20 cellular contexts compared by ENCODE assay signal in the genomic region with DNA sequence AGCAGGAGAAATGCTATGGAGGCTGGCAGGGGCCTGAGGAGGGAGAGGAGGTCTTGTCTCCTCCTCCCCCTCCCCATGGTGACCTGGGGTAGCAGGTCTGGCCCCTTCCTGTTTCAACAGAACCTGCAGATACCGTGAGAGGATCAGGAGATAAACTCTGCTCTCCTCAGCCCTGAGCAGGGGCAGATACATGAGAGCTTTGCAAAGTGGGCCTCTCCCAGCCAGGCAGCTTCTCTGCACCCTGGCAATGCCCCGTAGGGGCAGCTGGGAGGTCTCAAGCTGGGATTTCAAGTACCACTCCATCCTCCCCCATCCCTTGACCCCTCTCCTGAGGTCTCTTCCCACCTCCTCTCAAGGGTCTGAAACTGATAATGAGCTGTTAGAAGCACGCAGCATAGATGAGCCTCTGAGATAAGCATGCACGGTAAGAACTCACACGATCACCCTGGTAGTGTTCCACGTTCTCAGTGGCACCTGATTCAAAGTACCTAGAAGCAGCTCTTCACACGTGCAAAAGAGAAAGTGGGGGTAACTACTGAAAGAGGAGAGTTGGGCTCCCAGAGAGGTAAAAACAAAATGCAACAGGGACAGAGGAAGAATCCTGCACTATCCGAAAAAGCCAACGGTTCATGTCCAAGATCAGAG. TPM values are rescaled to one million over a fixed set of nuclear protein-coding genes. Genes with fewer than 3 reads are reported as not detected.
DNase-seq lines count a peak whose midpoint lies in the region; ATAC-seq and TF ChIP-seq lines count a peak whose summit lies in the region.
"Had no signal": no experiment of that assay in that cellular context is flagged by ENCODE, and none has a peak within 500 bp of the region (broad histone marks: within the 10 kb centered on the region; RNA-seq: fewer than 3 reads in every experiment).

No MANE protein-coding gene starts in this region.

- no peaks in the 10 kb centered on the region for H3K27me3 ChIP-seq in CD4-positive, CD25-positive, alpha-beta regulatory T cell (ENCODE audit: control insufficient read depth, insufficient read depth, low read length)
- H3K27me3 ChIP-seq in Loucy (ENCODE audit: insufficient read depth, low read length, poor library complexity, severe bottlenecking) (no peaks in the 10 kb centered on the region), esophagus muscularis mucosa (peaks cover 0 to 5% (median 0%) of the 10 kb centered on the region in 4 donors)
- H3K27me3 ChIP-seq: BE2C had no signal

- peaks cover 14% of the 10 kb centered on the region for H3K27me3 Mint-ChIP-seq in CD4-positive, CD25-positive, alpha-beta regulatory T cell
- H3K27me3 Mint-ChIP-seq in effector memory CD8-positive, alpha-beta T cell = peaks cover 18 to 47% of the 10 kb centered on the region in 2 donors
- no peaks in the 10 kb centered on the region for H3K27me3 Mint-ChIP-seq in stimulated activated naive B cell treated with anti-CD40 and anti-IgM and Interleukin-4, amounts not matched to agents 10 μg/mL and 1 μg/mL and 100 μg/mL, for 72 hours

- WGBS in esophagus muscularis mucosa = 60% methylated on average over 9 of the region's 9 CpGs

- peak overlapping the region; percentile 8 to 63 (median 61) for H3K27ac Mint-ChIP-seq in CD4-positive, CD25-positive, alpha-beta regulatory T cell
- H3K27ac Mint-ChIP-seq in effector memory CD8-positive, alpha-beta T cell = peak overlapping the region; percentile 13 to 58
- no peak overlapping the region for H3K27ac Mint-ChIP-seq in stimulated activated naive B cell treated with anti-CD40 and anti-IgM and Interleukin-4, amounts not matched to agents 10 μg/mL and 1 μg/mL and 100 μg/mL, for 72 hours
- H3K27ac Mint-ChIP-seq: CD4-positive, alpha-beta T cell; H9 had no signal

- no peaks in the 10 kb centered on the region for H3K36me3 Mint-ChIP-seq in CD4-positive, CD25-positive, alpha-beta regulatory T cell
- H3K36me3 Mint-ChIP-seq in effector memory CD8-positive, alpha-beta T cell (ENCODE audit: insufficient read depth) = peaks cover 9% of the 10 kb centered on the region
- H3K36me3 Mint-ChIP-seq in stimulated activated naive B cell treated with anti-CD40 and anti-IgM and Interleukin-4, amounts not matched to agents 10 μg/mL and 1 μg/mL and 100 μg/mL, for 72 hours = no peaks in the 10 kb centered on the region

- H3K27ac ChIP-seq in CD4-positive, CD25-positive, alpha-beta regulatory T cell (ENCODE audit: insufficient read depth, low read length, poor library complexity, severe bottlenecking) = no peak overlapping the region
- no peak overlapping the region for H3K27ac ChIP-seq in esophagus muscularis mucosa (replicated peaks in 1 of 4)
- H3K27ac ChIP-seq: SJSA1 had no signal

- TF ChIP-seq POLR2A in esophagus muscularis mucosa (IDR thresholded peaks at IDR 0.05; ENCODE audit: low read depth) = no peak

- no peak for ATAC-seq in CD4-positive, CD25-positive, alpha-beta regulatory T cell (ENCODE audit: low read depth in 2 of 2)
- no peak for ATAC-seq in effector memory CD8-positive, alpha-beta T cell (replicated peaks)
- ATAC-seq in stimulated activated naive B cell treated with anti-CD40 and anti-IgM and Interleukin-4, amounts not matched to agents 10 μg/mL and 1 μg/mL and 100 μg/mL, for 72 hours (replicated peaks) = no peak
- ATAC-seq: HepG2 had no signal

- no peak overlapping the region for H3K4me3 ChIP-seq in CD4-positive, CD25-positive, alpha-beta regulatory T cell (ENCODE audit: low read depth, low read length)
- no peak overlapping the region for H3K4me3 ChIP-seq in Loucy (ENCODE audit: low read length, poor library complexity, severe bottlenecking)
- no peak overlapping the region for H3K4me3 ChIP-seq in esophagus muscularis mucosa
- H3K4me3 ChIP-seq: SJSA1 had no signal

- no peak for TF ChIP-seq EP300 in esophagus muscularis mucosa (IDR thresholded peaks at IDR 0.05)

- peak overlapping the region; percentile 29 for H3K4me2 ChIP-seq in Loucy (ENCODE audit: low read depth, low read length, poor library complexity, severe bottlenecking)

- H3K79me2 ChIP-seq in Loucy (ENCODE audit: insufficient read depth, low read length) = peaks cover under 1% of the 10 kb centered on the region; the same call in 1 of the 2 replicates

- no peaks in the 10 kb centered on the region for H3K9me2 ChIP-seq in Loucy (replicated peaks; ENCODE audit: low read depth, low read length)

- H3K9me3 ChIP-seq in CD4-positive, CD25-positive, alpha-beta regulatory T cell (ENCODE audit: control insufficient read depth in 2 of 2, low read length in 2 of 2) = no peaks in the 10 kb centered on the region
- H3K9me3 ChIP-seq in Loucy (ENCODE audit: insufficient read depth, low read depth, low read length) = no peaks in the 10 kb centered on the region
- H3K9me3 ChIP-seq in esophagus muscularis mucosa = no peaks in the 10 kb centered on the region
- H3K9me3 ChIP-seq: BE2C, SJSA1 had no signal

- H3F3A ChIP-seq in Loucy (ENCODE audit: low read depth) = no peaks in the 10 kb centered on the region

- peak overlapping the region; percentile 7 for H3K9ac ChIP-seq in Loucy (ENCODE audit: low read depth, low read length, poor library complexity, severe bottlenecking)

- TF ChIP-seq CTCF in Loucy (conservative IDR thresholded peaks at IDR 0.05; ENCODE audit: low read length) = no peak
- no peak for TF ChIP-seq CTCF in esophagus muscularis mucosa (IDR thresholded peaks at IDR 0.05)

- peaks cover 8% of the 10 kb centered on the region for H3K4me1 ChIP-seq in CD4-positive, CD25-positive, alpha-beta regulatory T cell (ENCODE audit: control insufficient read depth, insufficient read depth, low read length, poor library complexity, severe bottlenecking)
- H3K4me1 ChIP-seq in Loucy (ENCODE audit: insufficient read depth, low read length, poor library complexity, severe bottlenecking) (peaks cover 42% of the 10 kb centered on the region), esophagus muscularis mucosa (peaks cover 14 to 20% (median 16%) of the 10 kb centered on the region in 4 donors)
- H3K4me1 ChIP-seq: BE2C had no signal

- no peaks in the 10 kb centered on the region for H4K20me1 ChIP-seq in Loucy (ENCODE audit: insufficient read depth, low read length, poor library complexity, severe bottlenecking)

- peaks cover 4 to 18% (median 6%) of the 10 kb centered on the region in 4 donors for H3K4me1 Mint-ChIP-seq in CD4-positive, CD25-positive, alpha-beta regulatory T cell
- peaks cover 10 to 15% of the 10 kb centered on the region in 2 donors for H3K4me1 Mint-ChIP-seq in effector memory CD8-positive, alpha-beta T cell (ENCODE audit: low read depth in 2 of 2)
- peaks cover 21 to 27% of the 10 kb centered on the region in 2 donors for H3K4me1 Mint-ChIP-seq in stimulated activated naive B cell treated with anti-CD40 and anti-IgM and Interleukin-4, amounts not matched to agents 10 μg/mL and 1 μg/mL and 100 μg/mL, for 72 hours

- H2AFZ ChIP-seq in Loucy (ENCODE audit: low read length) = peak overlapping the region; percentile 29; the same call in 1 of the 2 replicates

- no peaks in the 10 kb centered on the region for H3K36me3 ChIP-seq in CD4-positive, CD25-positive, alpha-beta regulatory T cell (ENCODE audit: control insufficient read depth, insufficient read depth, low read length)
- H3K36me3 ChIP-seq in Loucy (ENCODE audit: insufficient read depth, low read length) (no peaks in the 10 kb centered on the region), esophagus muscularis mucosa (no peaks in the 10 kb centered on the region)
- H3K36me3 ChIP-seq: BE2C had no signal

- peak overlapping the region in 1 of 4 donors; percentile 87 for H3K4me3 Mint-ChIP-seq in CD4-positive, CD25-positive, alpha-beta regulatory T cell
- no peak overlapping the region for H3K4me3 Mint-ChIP-seq in effector memory CD8-positive, alpha-beta T cell
- H3K4me3 Mint-ChIP-seq in stimulated activated naive B cell treated with anti-CD40 and anti-IgM and Interleukin-4, amounts not matched to agents 10 μg/mL and 1 μg/mL and 100 μg/mL, for 72 hours = no peak overlapping the region
- H3K4me3 Mint-ChIP-seq: CD4-positive, alpha-beta T cell; H9 had no signal

- H3K9me3 Mint-ChIP-seq in CD4-positive, CD25-positive, alpha-beta regulatory T cell = no peaks in the 10 kb centered on the region
- H3K9me3 Mint-ChIP-seq in effector memory CD8-positive, alpha-beta T cell = peaks cover 0 to 3% of the 10 kb centered on the region in 2 donors
- no peaks in the 10 kb centered on the region for H3K9me3 Mint-ChIP-seq in stimulated activated naive B cell treated with anti-CD40 and anti-IgM and Interleukin-4, amounts not matched to agents 10 μg/mL and 1 μg/mL and 100 μg/mL, for 72 hours
- H3K9me3 Mint-ChIP-seq: CD4-positive, alpha-beta T cell; H9 had no signal

- DNase-seq in NCI-H524 (lab: John Stamatoyannopoulos, UW) (peak; percentile 39 to 70), NCI-H524 treated with DMSO at 0.1 percent for 48 hours (lab: John Stamatoyannopoulos, UW) (no peak), esophagus muscularis mucosa (ENCODE audit: extremely low spot score) (no peak)
- DNase-seq in CD4-positive, CD25-positive, alpha-beta regulatory T cell = peak in 1 of 3 donors; percentile 36
- no peak for DNase-seq in effector memory CD8-positive, alpha-beta T cell
- no peak for DNase-seq in stimulated activated naive B cell treated with anti-CD40 and anti-IgM and Interleukin-4, amounts not matched to agents 10 μg/mL and 1 μg/mL and 100 μg/mL, for 72 hours
- DNase-seq in activated naive CD4-positive, alpha-beta T cell treated with Interleukin-2 at 50 U/mL for 16 hours = no peak
- DNase-seq: BE2C; Calu3; CD4-positive, alpha-beta T cell; H9; KBM-7; NCI-H1048; NCI-H2081; NCI-H226; NCI-H526 had no signal

- intact Hi-C loops in esophagus muscularis mucosa (cut with DNase I) = loop anchor here (10.0 kb wide), 1 partner anchor 328 kb away; the partner anchor contains the start of gene VPS37C

RNA-seq across cellular contexts. Expression of gene CCDC86, which starts 4.9 kb away (rescaled TPM):
- total RNA-seq in CD4-positive, CD25-positive, alpha-beta regulatory T cell = 12.2 TPM
- polyA plus RNA-seq in CD4-positive, CD25-positive, alpha-beta regulatory T cell = 10 to 100 TPM in 1 of 4 donors, 1 to 10 TPM in 3; 7.0 to 12.8 (median 8.4) TPM
- total RNA-seq in esophagus muscularis mucosa = 10 to 100 TPM; 11.6 to 29.5 (median 21.8) TPM

RNA-seq across cellular contexts. Expression of gene PTGDR2, which starts 18.8 kb away (rescaled TPM):
- 2.3 TPM for total RNA-seq in CD4-positive, CD25-positive, alpha-beta regulatory T cell
- polyA plus RNA-seq in CD4-positive, CD25-positive, alpha-beta regulatory T cell = 1 to 10 TPM in 3 of 4 donors, under 1 TPM in 1; 0.81 to 1.4 (median 1.1) TPM
- total RNA-seq in esophagus muscularis mucosa = 1 to 10 TPM in 3 of 4 donors, under 1 TPM in 1; 0.33 to 2.9 (median 1.8) TPM
- total RNA-seq: H9, SJSA1 had no signal

RNA-seq across cellular contexts. Expression of gene ZP1, which starts 30.4 kb away (rescaled TPM):
- total RNA-seq in CD4-positive, CD25-positive, alpha-beta regulatory T cell = not detected
- polyA plus RNA-seq in CD4-positive, CD25-positive, alpha-beta regulatory T cell = not detected
- total RNA-seq in esophagus muscularis mucosa = under 1 TPM in 1 of 4 donors, not detected in 3; 0.26 TPM
- total RNA-seq: Calu3, H9, HepG2, SJSA1 had no signal

RNA-seq across cellular contexts. Expression of gene MS4A10, which starts 51.9 kb away (rescaled TPM):
- not detected for total RNA-seq in CD4-positive, CD25-positive, alpha-beta regulatory T cell
- not detected for polyA plus RNA-seq in CD4-positive, CD25-positive, alpha-beta regulatory T cell
- not detected for total RNA-seq in esophagus muscularis mucosa
- total RNA-seq: Calu3; CD4-positive, alpha-beta T cell; H9; HepG2; M059J; SJSA1 had no signal
- polyA plus RNA-seq: HepG2 had no signal

Comparison
In these comparisons a context has a peak if more than half of its experiments do, and no peak if none do; other contexts are left out.
1. DNase-seq: peak in NCI-H524 (2 of 2); none in NCI-H524 treated with DMSO at 0.1 percent for 48 hours (single experiment), effector memory CD8-positive, alpha-beta T cell (0 of 3), stimulated activated naive B cell treated with anti-CD40 and anti-IgM and Interleukin-4, amounts not matched to agents 10 μg/mL and 1 μg/mL and 100 μg/mL, for 72 hours (single experiment), activated naive CD4-positive, alpha-beta T cell treated with Interleukin-2 at 50 U/mL for 16 hours (single experiment) and esophagus muscularis mucosa (single experiment).